ENCODE assay signal across 1 cellular context in genomic region chr19:18460900-18461299, GRCh38.
TF ChIP-seq lines count a peak whose summit lies in the region.

No MANE protein-coding gene starts in this region.

TF ChIP-seq in IMR-90, 13 proteins besides CTCF, POLR2A, EP300 and RAD21:
- TF ChIP-seq CEBPB (IDR thresholded peaks at IDR 0.05; ENCODE audit: low read depth, low read length): no peak
- TF ChIP-seq CHD1 (IDR thresholded peaks at IDR 0.05; ENCODE audit: low read depth, low read length): no peak
- TF ChIP-seq MAFK (IDR thresholded peaks at IDR 0.05; ENCODE audit: low read depth, low read length): no peak
- TF ChIP-seq ELK1 (IDR thresholded peaks at IDR 0.05; ENCODE audit: borderline replicate concordance, low read depth, low read length): no peak
- no peak for TF ChIP-seq RCOR1 (IDR thresholded peaks at IDR 0.05; ENCODE audit: insufficient replicate concordance, low read length)
- no peak for TF ChIP-seq MAZ (IDR thresholded peaks at IDR 0.05; ENCODE audit: borderline replicate concordance, low read depth, low read length)
- TF ChIP-seq SMC3 (IDR thresholded peaks at IDR 0.05; ENCODE audit: low read depth, low read length): no peak
- no peak for TF ChIP-seq NFE2L2 (IDR thresholded peaks at IDR 0.05; ENCODE audit: low read depth, low read length)
- no peak for TF ChIP-seq FOS (IDR thresholded peaks at IDR 0.05; ENCODE audit: low read depth, low read length)
- no peak for TF ChIP-seq RFX5 (IDR thresholded peaks at IDR 0.05; ENCODE audit: low read depth, low read length)
- no peak for TF ChIP-seq MXI1 (IDR thresholded peaks at IDR 0.05; ENCODE audit: borderline replicate concordance, low read depth, low read length)
- no peak for TF ChIP-seq BHLHE40 (IDR thresholded peaks at IDR 0.05; ENCODE audit: low read depth, low read length)
- no peak for TF ChIP-seq USF2 (IDR thresholded peaks at IDR 0.05; ENCODE audit: low read depth, low read length)
